In the genomic region with DNA sequence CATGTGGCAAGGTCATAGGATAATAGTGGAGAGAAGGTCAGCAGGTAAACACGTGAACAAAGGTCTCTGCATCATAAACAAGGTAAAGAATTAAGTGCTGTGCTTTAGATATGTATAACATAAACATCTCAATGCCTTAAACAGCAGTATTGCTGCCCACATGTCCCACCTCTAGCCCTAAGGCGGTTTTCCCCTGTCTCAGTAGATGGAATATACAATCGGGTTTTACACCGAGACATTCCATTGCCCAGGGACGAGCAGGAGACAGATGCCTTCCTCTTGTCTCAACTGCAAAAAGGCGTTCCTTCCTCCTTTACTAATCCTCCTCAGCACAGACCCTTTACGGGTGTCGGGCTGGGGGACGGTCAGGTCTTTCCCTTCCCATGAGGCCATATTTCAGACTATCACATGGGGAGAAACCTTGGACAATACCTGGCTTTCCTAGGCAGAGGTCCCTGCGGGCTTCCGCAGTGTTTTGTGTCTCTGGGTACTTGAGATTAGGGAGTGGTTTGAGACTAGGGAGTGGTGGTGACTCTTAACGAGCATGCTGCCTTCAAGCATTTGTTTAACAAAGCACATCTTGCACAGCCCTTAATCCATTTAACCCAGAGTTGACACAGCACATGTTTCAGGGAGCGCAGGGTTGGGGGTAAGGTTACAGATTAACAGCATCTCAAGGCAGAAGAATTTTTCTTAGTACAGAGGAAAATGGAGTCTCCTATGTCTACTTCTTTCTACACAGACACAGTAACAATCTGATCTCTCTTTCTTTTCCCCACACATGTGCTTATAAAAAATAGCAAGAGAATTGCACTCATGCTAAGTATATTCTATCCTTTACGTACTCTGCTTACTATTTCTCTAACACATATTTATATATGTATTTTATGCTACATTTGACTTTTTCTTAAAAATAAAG, we compare ENCODE assay signal across 7 cellular contexts.
DNase-seq lines count a peak whose midpoint lies in the region; TF ChIP-seq lines count a peak whose summit lies in the region.
"Not testable (repeated sequence)": the region's sequence is repeated elsewhere in the genome, so short reads cannot be mapped to it uniquely, and the experiment has no call there.

No MANE protein-coding gene starts in this region.

- peaks cover 10% of the 10 kb centered on the region for H3K4me1 Mint-ChIP-seq in glutamatergic neuron (ENCODE audit: low read depth, unreplicated experiment)

- peak overlapping the region; percentile 64 for H3K4me3 Mint-ChIP-seq in glutamatergic neuron (ENCODE audit: unreplicated experiment)

- H3K36me3 ChIP-seq in ES-I3 (ENCODE audit: insufficient read depth, low read length); HUES64 (ENCODE audit: insufficient read depth, low read length); WERI-Rb-1: not testable (repeated sequence)

- H3K4me1 ChIP-seq in ES-I3 (ENCODE audit: insufficient read depth, low read length): not testable (repeated sequence)
- H3K4me1 ChIP-seq in HUES64 (ENCODE audit: insufficient read depth, low read length): peaks cover 31% of the 10 kb centered on the region

- H3K27ac ChIP-seq in HUES64 (ENCODE audit: low read depth, low read length): peak overlapping the region; percentile 61; the same call in 1 of the 2 replicates
- H3K27ac ChIP-seq in WERI-Rb-1: peak overlapping the region; percentile 37

- peak overlapping the region; percentile 36 for H3K27ac Mint-ChIP-seq in glutamatergic neuron (ENCODE audit: unreplicated experiment)

- not testable (repeated sequence) for H3K36me3 Mint-ChIP-seq in glutamatergic neuron (ENCODE audit: unreplicated experiment)

- WGBS in HUES64: 46% methylated on average over 11 of the region's 14 CpGs

- not testable (repeated sequence) for TF ChIP-seq CTCF in WERI-Rb-1 (IDR thresholded peaks at IDR 0.05; ENCODE audit: low read depth, low read length); glutamatergic neuron (IDR thresholded peaks at IDR 0.05; ENCODE audit: partially characterized antibody, unreplicated experiment)

- H3K9ac ChIP-seq in ES-I3 (ENCODE audit: low read depth, low read length): peak overlapping the region; percentile 31
- peak overlapping the region; percentile 50; the same call in 1 of the 2 replicates for H3K9ac ChIP-seq in HUES64 (ENCODE audit: low read depth, low read length)

- not testable (repeated sequence) for H3K9me3 ChIP-seq in ES-I3 (ENCODE audit: control insufficient read depth, insufficient read depth, low read length); HUES64 (ENCODE audit: insufficient read depth, low read depth, low read length); WERI-Rb-1 (ENCODE audit: severe bottlenecking)

- not testable (repeated sequence) for H3K4me3 ChIP-seq in HUES64 (ENCODE audit: low read length)
- peak overlapping the region; percentile 14 for H3K4me3 ChIP-seq in WERI-Rb-1 (ENCODE audit: low read depth, low read length)

- H3K27me3 ChIP-seq in HUES64 (ENCODE audit: insufficient read depth, low read length); WERI-Rb-1 (ENCODE audit: insufficient read depth, low read depth, severe bottlenecking): not testable (repeated sequence)

- H3K27me3 Mint-ChIP-seq in glutamatergic neuron (ENCODE audit: unreplicated experiment): not testable (repeated sequence)

- DNase-seq in NCI-H748 (lab: John Stamatoyannopoulos, UW; ENCODE audit: unreplicated experiment): peak; percentile 39
- DNase-seq in WERI-Rb-1: peak; percentile 67
- DNase-seq in glutamatergic neuron: not testable (repeated sequence)
- peak; percentile 16 for DNase-seq in mucosa of gallbladder (ENCODE audit: low spot score)
- peak; percentile 3 for DNase-seq in retina

- H3K9me3 Mint-ChIP-seq in glutamatergic neuron (ENCODE audit: unreplicated experiment): not testable (repeated sequence)
